In the genomic region with DNA sequence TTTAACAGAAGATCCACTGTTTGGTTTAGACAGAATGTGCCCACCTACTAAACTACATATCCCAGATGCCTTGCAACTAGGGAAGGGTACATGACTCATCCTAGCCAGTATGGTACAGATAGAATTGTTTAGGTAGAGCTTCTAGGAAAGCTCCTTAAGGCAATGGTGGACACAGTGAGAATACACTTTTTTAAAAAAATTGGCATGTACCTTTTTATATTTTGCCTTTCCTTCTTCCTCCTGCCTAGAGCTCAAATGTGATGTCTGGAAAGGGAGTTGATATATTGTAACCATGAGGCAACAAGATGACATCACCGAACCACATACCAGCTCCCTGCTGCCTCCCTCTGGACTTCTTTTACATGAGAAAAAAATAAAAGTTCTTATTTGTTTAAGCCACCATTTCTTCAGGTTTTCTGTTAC, we compare ENCODE assay signal across 1 cellular context.
TF ChIP-seq lines count a peak whose summit lies in the region.

No MANE protein-coding gene starts in this region.

TF ChIP-seq in K562, 482 proteins besides CTCF, POLR2A, EP300 and RAD21 (continued from another document):
- TF ChIP-seq, protein P1, sequence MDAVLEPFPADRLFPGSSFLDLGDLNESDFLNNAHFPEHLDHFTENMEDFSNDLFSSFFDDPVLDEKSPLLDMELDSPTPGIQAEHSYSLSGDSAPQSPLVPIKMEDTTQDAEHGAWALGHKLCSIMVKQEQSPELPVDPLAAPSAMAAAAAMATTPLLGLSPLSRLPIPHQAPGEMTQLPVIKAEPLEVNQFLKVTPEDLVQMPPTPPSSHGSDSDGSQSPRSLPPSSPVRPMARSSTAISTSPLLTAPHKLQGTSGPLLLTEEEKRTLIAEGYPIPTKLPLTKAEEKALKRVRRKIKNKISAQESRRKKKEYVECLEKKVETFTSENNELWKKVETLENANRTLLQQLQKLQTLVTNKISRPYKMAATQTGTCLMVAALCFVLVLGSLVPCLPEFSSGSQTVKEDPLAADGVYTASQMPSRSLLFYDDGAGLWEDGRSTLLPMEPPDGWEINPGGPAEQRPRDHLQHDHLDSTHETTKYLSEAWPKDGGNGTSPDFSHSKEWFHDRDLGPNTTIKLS (IDR thresholded peaks at IDR 0.05; ENCODE audit: borderline replicate concordance, low read depth), result 0 out of 2 replicates have a peak, but pooled peaks have one; percentile 20
- TF ChIP-seq, protein P2, sequence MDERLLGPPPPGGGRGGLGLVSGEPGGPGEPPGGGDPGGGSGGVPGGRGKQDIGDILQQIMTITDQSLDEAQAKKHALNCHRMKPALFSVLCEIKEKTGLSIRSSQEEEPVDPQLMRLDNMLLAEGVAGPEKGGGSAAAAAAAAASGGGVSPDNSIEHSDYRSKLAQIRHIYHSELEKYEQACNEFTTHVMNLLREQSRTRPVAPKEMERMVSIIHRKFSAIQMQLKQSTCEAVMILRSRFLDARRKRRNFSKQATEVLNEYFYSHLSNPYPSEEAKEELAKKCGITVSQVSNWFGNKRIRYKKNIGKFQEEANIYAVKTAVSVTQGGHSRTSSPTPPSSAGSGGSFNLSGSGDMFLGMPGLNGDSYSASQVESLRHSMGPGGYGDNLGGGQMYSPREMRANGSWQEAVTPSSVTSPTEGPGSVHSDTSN (CRISPR knock-in tag; IDR thresholded peaks at IDR 0.05; ENCODE audit: low read depth), result no peak
- TF ChIP-seq, protein P2 (tag; conservative IDR thresholded peaks at IDR 0.05; ENCODE audit: low read depth), result peak; percentile 63
- TF ChIP-seq CEBPG (CRISPR knock-in tag; IDR thresholded peaks at IDR 0.05) (peak; percentile 79), CEBPG (tag; conservative IDR thresholded peaks at IDR 0.05 in 1 of 2, IDR thresholded peaks at IDR 0.05 in 1 of 2) (peak; percentile 79 to 91), TEAD4 (IDR thresholded peaks at IDR 0.05; ENCODE audit: low read length) (peak; percentile 75), TEAD4 (CRISPR knock-in tag; IDR thresholded peaks at IDR 0.05; ENCODE audit: borderline replicate concordance) (no peak), TAL1 (IDR thresholded peaks at IDR 0.05) (no peak), MEIS2 (IDR thresholded peaks at IDR 0.05; ENCODE audit: partially characterized antibody) (peak; percentile 62), ETV1 (tag; conservative IDR thresholded peaks at IDR 0.05; ENCODE audit: low read depth) (0 out of 2 replicates have a peak, but pooled peaks have one; percentile 15), ZNF589 (CRISPR knock-in tag; IDR thresholded peaks at IDR 0.05; ENCODE audit: low read depth) (0 out of 2 replicates have a peak, but pooled peaks have one; percentile 70), NR2C1 (IDR thresholded peaks at IDR 0.05) (no peak), NR2C1 (tag; IDR thresholded peaks at IDR 0.05) (0 out of 2 replicates have a peak, but pooled peaks have one; percentile 11), ZNF79 (CRISPR knock-in tag; IDR thresholded peaks at IDR 0.05; ENCODE audit: low read depth) (no peak), DACH1 (IDR thresholded peaks at IDR 0.05; ENCODE audit: partially characterized antibody) (no peak), HCFC1 (IDR thresholded peaks at IDR 0.05; ENCODE audit: low read depth, low read length) (peak; percentile 68), ZNF583 (CRISPR knock-in tag; IDR thresholded peaks at IDR 0.05) (no peak), ZNF134 (CRISPR knock-in tag; conservative IDR thresholded peaks at IDR 0.05) (no peak), FOXA3 (CRISPR knock-in tag; conservative IDR thresholded peaks at IDR 0.05 in 1 of 2, IDR thresholded peaks at IDR 0.05 in 1 of 2) (peak in 1 of 2 experiments; percentile 69; a peak in 2 of 4 replicates), ZNF384 (IDR thresholded peaks at IDR 0.05; ENCODE audit: low read depth, low read length) (peak; percentile 25; the same call in 1 of the 2 replicates), ZNF507 (tag; conservative IDR thresholded peaks at IDR 0.05) (no peak), BRD4 (IDR thresholded peaks at IDR 0.05) (no peak), MYC (IDR thresholded peaks at IDR 0.05; ENCODE audit: low read depth, low read length) (0 out of 2 replicates have a peak, but pooled peaks have one; percentile 40), MYC (CRISPR knock-in tag; IDR thresholded peaks at IDR 0.05; ENCODE audit: borderline replicate concordance, low read depth) (no peak), JUN (IDR thresholded peaks at IDR 0.05; ENCODE audit: borderline replicate concordance, low read depth, low read length) (peak; percentile 86), JUN (CRISPR knock-in tag; IDR thresholded peaks at IDR 0.05; ENCODE audit: borderline replicate concordance) (0 out of 2 replicates have a peak, but pooled peaks have one; percentile 64), JUND (IDR thresholded peaks at IDR 0.05; ENCODE audit: borderline replicate concordance, low read depth, low read length) (peak; percentile 91), JUND (tag; IDR thresholded peaks at IDR 0.05; ENCODE audit: borderline replicate concordance, low read depth, low read length) (peak; percentile 97), TEAD2 (tag; IDR thresholded peaks at IDR 0.05) (peak; percentile 44; the same call in 1 of the 2 replicates), KDM5B (IDR thresholded peaks at IDR 0.05; ENCODE audit: insufficient replicate concordance, low read depth, low read length) (no peak), NCOA4 (IDR thresholded peaks at IDR 0.05; ENCODE audit: partially characterized antibody) (no peak), ATF7 (IDR thresholded peaks at IDR 0.05) (peak; percentile 97), TEAD1 (CRISPR knock-in tag; IDR thresholded peaks at IDR 0.05) (peak in 1 of 2 experiments; percentile 61; a peak in 1 of 4 replicates)
- TF ChIP-seq, protein P3, sequence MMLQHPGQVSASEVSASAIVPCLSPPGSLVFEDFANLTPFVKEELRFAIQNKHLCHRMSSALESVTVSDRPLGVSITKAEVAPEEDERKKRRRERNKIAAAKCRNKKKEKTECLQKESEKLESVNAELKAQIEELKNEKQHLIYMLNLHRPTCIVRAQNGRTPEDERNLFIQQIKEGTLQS (IDR thresholded peaks at IDR 0.05), result peak; percentile 98
- TF ChIP-seq, protein P3 (CRISPR knock-in tag; conservative IDR thresholded peaks at IDR 0.05), result peak; percentile 57; the same call in 1 of the 2 replicates
- TF ChIP-seq, protein P4, sequence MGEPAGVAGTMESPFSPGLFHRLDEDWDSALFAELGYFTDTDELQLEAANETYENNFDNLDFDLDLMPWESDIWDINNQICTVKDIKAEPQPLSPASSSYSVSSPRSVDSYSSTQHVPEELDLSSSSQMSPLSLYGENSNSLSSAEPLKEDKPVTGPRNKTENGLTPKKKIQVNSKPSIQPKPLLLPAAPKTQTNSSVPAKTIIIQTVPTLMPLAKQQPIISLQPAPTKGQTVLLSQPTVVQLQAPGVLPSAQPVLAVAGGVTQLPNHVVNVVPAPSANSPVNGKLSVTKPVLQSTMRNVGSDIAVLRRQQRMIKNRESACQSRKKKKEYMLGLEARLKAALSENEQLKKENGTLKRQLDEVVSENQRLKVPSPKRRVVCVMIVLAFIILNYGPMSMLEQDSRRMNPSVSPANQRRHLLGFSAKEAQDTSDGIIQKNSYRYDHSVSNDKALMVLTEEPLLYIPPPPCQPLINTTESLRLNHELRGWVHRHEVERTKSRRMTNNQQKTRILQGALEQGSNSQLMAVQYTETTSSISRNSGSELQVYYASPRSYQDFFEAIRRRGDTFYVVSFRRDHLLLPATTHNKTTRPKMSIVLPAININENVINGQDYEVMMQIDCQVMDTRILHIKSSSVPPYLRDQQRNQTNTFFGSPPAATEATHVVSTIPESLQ (CRISPR knock-in tag; IDR thresholded peaks at IDR 0.05), result no peak
- TF ChIP-seq, protein P5, sequence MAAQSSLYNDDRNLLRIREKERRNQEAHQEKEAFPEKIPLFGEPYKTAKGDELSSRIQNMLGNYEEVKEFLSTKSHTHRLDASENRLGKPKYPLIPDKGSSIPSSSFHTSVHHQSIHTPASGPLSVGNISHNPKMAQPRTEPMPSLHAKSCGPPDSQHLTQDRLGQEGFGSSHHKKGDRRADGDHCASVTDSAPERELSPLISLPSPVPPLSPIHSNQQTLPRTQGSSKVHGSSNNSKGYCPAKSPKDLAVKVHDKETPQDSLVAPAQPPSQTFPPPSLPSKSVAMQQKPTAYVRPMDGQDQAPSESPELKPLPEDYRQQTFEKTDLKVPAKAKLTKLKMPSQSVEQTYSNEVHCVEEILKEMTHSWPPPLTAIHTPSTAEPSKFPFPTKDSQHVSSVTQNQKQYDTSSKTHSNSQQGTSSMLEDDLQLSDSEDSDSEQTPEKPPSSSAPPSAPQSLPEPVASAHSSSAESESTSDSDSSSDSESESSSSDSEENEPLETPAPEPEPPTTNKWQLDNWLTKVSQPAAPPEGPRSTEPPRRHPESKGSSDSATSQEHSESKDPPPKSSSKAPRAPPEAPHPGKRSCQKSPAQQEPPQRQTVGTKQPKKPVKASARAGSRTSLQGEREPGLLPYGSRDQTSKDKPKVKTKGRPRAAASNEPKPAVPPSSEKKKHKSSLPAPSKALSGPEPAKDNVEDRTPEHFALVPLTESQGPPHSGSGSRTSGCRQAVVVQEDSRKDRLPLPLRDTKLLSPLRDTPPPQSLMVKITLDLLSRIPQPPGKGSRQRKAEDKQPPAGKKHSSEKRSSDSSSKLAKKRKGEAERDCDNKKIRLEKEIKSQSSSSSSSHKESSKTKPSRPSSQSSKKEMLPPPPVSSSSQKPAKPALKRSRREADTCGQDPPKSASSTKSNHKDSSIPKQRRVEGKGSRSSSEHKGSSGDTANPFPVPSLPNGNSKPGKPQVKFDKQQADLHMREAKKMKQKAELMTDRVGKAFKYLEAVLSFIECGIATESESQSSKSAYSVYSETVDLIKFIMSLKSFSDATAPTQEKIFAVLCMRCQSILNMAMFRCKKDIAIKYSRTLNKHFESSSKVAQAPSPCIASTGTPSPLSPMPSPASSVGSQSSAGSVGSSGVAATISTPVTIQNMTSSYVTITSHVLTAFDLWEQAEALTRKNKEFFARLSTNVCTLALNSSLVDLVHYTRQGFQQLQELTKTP (IDR thresholded peaks at IDR 0.05; ENCODE audit: low read depth in 1 of 2, partially characterized antibody in 2 of 2), result no peak
- TF ChIP-seq, protein P6, sequence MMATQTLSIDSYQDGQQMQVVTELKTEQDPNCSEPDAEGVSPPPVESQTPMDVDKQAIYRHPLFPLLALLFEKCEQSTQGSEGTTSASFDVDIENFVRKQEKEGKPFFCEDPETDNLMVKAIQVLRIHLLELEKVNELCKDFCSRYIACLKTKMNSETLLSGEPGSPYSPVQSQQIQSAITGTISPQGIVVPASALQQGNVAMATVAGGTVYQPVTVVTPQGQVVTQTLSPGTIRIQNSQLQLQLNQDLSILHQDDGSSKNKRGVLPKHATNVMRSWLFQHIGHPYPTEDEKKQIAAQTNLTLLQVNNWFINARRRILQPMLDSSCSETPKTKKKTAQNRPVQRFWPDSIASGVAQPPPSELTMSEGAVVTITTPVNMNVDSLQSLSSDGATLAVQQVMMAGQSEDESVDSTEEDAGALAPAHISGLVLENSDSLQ (IDR thresholded peaks at IDR 0.05), result 0 out of 2 replicates have a peak, but pooled peaks have one; percentile 34
- TF ChIP-seq, protein P7, sequence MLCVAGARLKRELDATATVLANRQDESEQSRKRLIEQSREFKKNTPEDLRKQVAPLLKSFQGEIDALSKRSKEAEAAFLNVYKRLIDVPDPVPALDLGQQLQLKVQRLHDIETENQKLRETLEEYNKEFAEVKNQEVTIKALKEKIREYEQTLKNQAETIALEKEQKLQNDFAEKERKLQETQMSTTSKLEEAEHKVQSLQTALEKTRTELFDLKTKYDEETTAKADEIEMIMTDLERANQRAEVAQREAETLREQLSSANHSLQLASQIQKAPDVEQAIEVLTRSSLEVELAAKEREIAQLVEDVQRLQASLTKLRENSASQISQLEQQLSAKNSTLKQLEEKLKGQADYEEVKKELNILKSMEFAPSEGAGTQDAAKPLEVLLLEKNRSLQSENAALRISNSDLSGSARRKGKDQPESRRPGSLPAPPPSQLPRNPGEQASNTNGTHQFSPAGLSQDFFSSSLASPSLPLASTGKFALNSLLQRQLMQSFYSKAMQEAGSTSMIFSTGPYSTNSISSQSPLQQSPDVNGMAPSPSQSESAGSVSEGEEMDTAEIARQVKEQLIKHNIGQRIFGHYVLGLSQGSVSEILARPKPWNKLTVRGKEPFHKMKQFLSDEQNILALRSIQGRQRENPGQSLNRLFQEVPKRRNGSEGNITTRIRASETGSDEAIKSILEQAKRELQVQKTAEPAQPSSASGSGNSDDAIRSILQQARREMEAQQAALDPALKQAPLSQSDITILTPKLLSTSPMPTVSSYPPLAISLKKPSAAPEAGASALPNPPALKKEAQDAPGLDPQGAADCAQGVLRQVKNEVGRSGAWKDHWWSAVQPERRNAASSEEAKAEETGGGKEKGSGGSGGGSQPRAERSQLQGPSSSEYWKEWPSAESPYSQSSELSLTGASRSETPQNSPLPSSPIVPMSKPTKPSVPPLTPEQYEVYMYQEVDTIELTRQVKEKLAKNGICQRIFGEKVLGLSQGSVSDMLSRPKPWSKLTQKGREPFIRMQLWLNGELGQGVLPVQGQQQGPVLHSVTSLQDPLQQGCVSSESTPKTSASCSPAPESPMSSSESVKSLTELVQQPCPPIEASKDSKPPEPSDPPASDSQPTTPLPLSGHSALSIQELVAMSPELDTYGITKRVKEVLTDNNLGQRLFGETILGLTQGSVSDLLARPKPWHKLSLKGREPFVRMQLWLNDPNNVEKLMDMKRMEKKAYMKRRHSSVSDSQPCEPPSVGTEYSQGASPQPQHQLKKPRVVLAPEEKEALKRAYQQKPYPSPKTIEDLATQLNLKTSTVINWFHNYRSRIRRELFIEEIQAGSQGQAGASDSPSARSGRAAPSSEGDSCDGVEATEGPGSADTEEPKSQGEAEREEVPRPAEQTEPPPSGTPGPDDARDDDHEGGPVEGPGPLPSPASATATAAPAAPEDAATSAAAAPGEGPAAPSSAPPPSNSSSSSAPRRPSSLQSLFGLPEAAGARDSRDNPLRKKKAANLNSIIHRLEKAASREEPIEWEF (CRISPR knock-in tag; IDR thresholded peaks at IDR 0.05), result no peak
- TF ChIP-seq, protein P8, sequence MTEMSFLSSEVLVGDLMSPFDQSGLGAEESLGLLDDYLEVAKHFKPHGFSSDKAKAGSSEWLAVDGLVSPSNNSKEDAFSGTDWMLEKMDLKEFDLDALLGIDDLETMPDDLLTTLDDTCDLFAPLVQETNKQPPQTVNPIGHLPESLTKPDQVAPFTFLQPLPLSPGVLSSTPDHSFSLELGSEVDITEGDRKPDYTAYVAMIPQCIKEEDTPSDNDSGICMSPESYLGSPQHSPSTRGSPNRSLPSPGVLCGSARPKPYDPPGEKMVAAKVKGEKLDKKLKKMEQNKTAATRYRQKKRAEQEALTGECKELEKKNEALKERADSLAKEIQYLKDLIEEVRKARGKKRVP (CRISPR knock-in tag; IDR thresholded peaks at IDR 0.05), result peak; percentile 70; the same call in 1 of the 2 replicates
TF ChIP-seq in K562: peak in this region for 29.
